ENCODE assay signal across 21 cellular contexts in the genomic region with DNA sequence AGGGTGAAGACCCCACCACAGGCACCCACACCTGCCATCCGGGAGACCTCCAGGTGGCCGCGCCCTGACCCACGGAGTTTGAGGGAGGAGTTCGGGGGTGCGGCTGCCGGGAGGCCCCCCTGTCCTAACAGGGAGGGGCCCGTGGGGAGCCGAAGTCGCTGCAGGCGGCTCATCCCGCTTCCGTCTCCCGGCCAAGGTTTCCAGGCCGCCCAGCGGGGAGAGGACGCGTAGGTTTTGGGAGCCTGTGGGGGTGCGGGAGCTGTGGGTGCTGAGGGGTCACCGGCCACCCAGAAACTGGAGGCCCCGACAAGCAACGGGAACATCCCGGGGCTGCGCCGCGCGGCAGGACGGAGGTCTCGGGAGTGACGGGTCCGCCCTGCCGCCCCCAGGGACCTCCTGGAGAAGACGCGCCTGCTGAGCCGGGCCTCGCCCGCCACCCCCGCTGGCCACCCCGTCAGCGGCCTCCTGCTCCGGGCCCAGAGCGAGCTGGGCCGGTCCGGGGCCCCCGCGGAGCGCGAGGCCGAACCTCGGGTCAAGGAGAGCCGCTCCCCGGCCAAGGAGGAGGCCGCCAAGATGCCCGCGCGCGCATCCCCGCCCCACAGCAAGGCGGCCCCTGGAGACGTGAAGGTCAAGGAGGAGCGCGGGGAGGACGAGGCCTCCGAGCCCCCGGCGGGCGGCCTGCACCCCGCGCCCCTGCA. TPM values are rescaled to one million over a fixed set of nuclear protein-coding genes. Genes with fewer than 3 reads are reported as not detected.
DNase-seq lines count a peak whose midpoint lies in the region; ATAC-seq and TF ChIP-seq lines count a peak whose summit lies in the region.
"Had no signal": no experiment of that assay in that cellular context is flagged by ENCODE, and none has a peak within 500 bp of the region (broad histone marks: within the 10 kb centered on the region; RNA-seq: fewer than 3 reads in every experiment).

No MANE protein-coding gene starts in this region.

- no peaks in the 10 kb centered on the region for H3K9me3 ChIP-seq in upper lobe of right lung
- H3K9me3 ChIP-seq: BE2C, Caco-2, SK-N-SH, suprapubic skin had no signal

- H3K9me3 Mint-ChIP-seq in mesothelial cell of epicardium = no peaks in the 10 kb centered on the region

- H3K4me3 Mint-ChIP-seq in mesothelial cell of epicardium = peak overlapping the region; percentile 8

- peaks cover 4% of the 10 kb centered on the region for H3K4me1 Mint-ChIP-seq in mesothelial cell of epicardium

- H3K4me1 ChIP-seq in upper lobe of right lung = no peaks in the 10 kb centered on the region
- H3K4me1 ChIP-seq: BE2C, Caco-2 had no signal

- no peak overlapping the region for H3K27ac Mint-ChIP-seq in mesothelial cell of epicardium

- no peaks in the 10 kb centered on the region for H3K27me3 ChIP-seq in upper lobe of right lung
- H3K27me3 ChIP-seq: BE2C, suprapubic skin had no signal

- TF ChIP-seq CTCF in mesothelial cell of epicardium (IDR thresholded peaks at IDR 0.05; ENCODE audit: unreplicated experiment) (no peak), upper lobe of right lung (IDR thresholded peaks at IDR 0.05) (no peak)

- H3K27me3 Mint-ChIP-seq in mesothelial cell of epicardium (ENCODE audit: low read depth) = peaks cover 53% of the 10 kb centered on the region

- H3K4me3 ChIP-seq in upper lobe of right lung = peak overlapping the region; percentile 23
- H3K4me3 ChIP-seq: suprapubic skin had no signal

- intact Hi-C loops in Right ventricle myocardium superior (cut with DNase I) (no loop called here), Right ventricle myocardium inferior (cut with DNase I) (no loop called here), left ventricle myocardium superior (cut with micrococcal nuclease) (no loop called here), upper lobe of right lung (cut with DNase I) (no loop called here)

- peaks cover 21% of the 10 kb centered on the region for H3K36me3 Mint-ChIP-seq in mesothelial cell of epicardium

- peaks cover 7% of the 10 kb centered on the region for H3K36me3 ChIP-seq in upper lobe of right lung
- H3K36me3 ChIP-seq: BE2C had no signal

- no peak overlapping the region for H3K27ac ChIP-seq in upper lobe of right lung
- H3K27ac ChIP-seq: suprapubic skin had no signal

- DNase-seq in Right ventricle myocardium superior (no peak), Right ventricle myocardium inferior (ENCODE audit: missing footprints) (no peak), left ventricle myocardium superior (no peak), mesothelial cell of epicardium (ENCODE audit: low spot score in 2 of 2, unreplicated experiment in 2 of 2) (no peak), upper lobe of right lung (no peak), NCI-H446 (lab: John Stamatoyannopoulos, UW) (no peak)
- DNase-seq in activated CD8-positive, alpha-beta memory T cell treated with anti-CD3 and anti-CD28 coated beads for 24 hours = no peak
- DNase-seq: BE2C; Caco-2; dermis blood vessel endothelial cell; Kasumi-1; kidney glomerular epithelial cell; PC-3; SK-N-SH; stimulated activated CD4-positive, alpha-beta T cell treated with anti-CD3 and anti-CD28 coated beads, Interleukin-4, amount 100 ng/mL, for 4 hours; T-helper 9 cell had no signal

- ATAC-seq in Right ventricle myocardium superior (ENCODE audit: poor library complexity) = peak; percentile 10
- ATAC-seq in Right ventricle myocardium inferior = no peak
- peak; percentile 15 for ATAC-seq in left ventricle myocardium superior
- ATAC-seq in upper lobe of right lung = no peak
- ATAC-seq in HG03571 (IDR thresholded peaks at IDR 0.05; ENCODE audit: unreplicated experiment) = no peak
- ATAC-seq: activated CD4-positive, CD25-positive, alpha-beta regulatory T cell treated with anti-CD3 and anti-CD28 coated beads, Interleukin-2, amount 50 U/mL, for 24 hours; PC-3 had no signal

RNA-seq across cellular contexts. Expression of gene LRCOL1, which starts 27.7 kb away (rescaled TPM):
- total RNA-seq in Right ventricle myocardium superior = not detected
- total RNA-seq in Right ventricle myocardium inferior = not detected
- not detected for total RNA-seq in left ventricle myocardium superior
- total RNA-seq in mesothelial cell of epicardium = not detected in 3 replicates
- total RNA-seq in upper lobe of right lung = 1.8 TPM
- total RNA-seq: activated CD8-positive, alpha-beta memory T cell treated with anti-CD3 and anti-CD28 coated beads for 36 hours; Caco-2; osteocyte; PC-3; suprapubic skin had no signal

RNA-seq across cellular contexts. Expression of gene P2RX2, which starts 35.8 kb away (rescaled TPM):
- total RNA-seq in Right ventricle myocardium superior = not detected
- total RNA-seq in Right ventricle myocardium inferior = not detected
- not detected for total RNA-seq in left ventricle myocardium superior
- 7.3 to 8.7 TPM (median 8.6 TPM) in 3 replicates for total RNA-seq in mesothelial cell of epicardium
- 0.55 TPM for total RNA-seq in upper lobe of right lung
- total RNA-seq: activated CD8-positive, alpha-beta memory T cell treated with anti-CD3 and anti-CD28 coated beads for 36 hours; Caco-2; osteocyte; PC-3; suprapubic skin had no signal

Comparison
In these comparisons a context has a peak if more than half of its experiments do, and no peak if none do; other contexts are left out.
1. ATAC-seq: peak in Right ventricle myocardium superior (single experiment) and left ventricle myocardium superior (single experiment); none in Right ventricle myocardium inferior (single experiment), upper lobe of right lung (single experiment) and HG03571 (single experiment).